ENCODE assay signal across 15 cellular contexts in the genomic region with DNA sequence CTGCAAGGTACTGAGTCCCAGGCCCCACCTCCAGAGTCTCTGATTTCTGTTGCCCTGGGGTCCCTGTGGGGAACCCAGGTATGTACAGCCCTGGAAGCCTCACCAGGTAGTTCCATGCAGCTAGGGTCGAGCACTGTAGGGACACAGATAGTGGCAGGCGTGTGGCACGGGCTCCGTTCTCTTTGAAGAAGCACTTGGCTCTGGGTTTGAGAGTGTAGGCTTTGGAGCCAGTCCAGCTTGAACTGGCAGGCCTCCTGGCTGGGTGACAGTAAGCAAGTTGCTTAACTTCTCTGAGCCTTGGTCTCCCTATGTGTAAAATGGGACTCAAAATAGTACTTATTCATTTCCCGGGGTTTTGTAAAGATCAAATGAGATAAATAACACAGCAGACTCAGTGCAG. TPM values are rescaled to one million over a fixed set of nuclear protein-coding genes. Genes with fewer than 3 reads are reported as not detected.
A peak's percentile ranks its signal among the peaks of the same experiment; 100 is the strongest.
DNase-seq lines count a peak whose midpoint lies in the region; ATAC-seq and TF ChIP-seq lines count a peak whose summit lies in the region.
"Had no signal": no experiment of that assay in that cellular context is flagged by ENCODE, and none has a peak within 500 bp of the region (broad histone marks: within the 10 kb centered on the region; RNA-seq: fewer than 3 reads in every experiment).

No MANE protein-coding gene starts in this region.

- TF ChIP-seq CTCF in dorsolateral prefrontal cortex (IDR thresholded peaks at IDR 0.05 in 54 of 56, conservative IDR thresholded peaks at IDR 0.05 in 2 of 56; ENCODE audit: low read depth in 1 of 56, partially characterized antibody in 56 of 56): no peak

- DNase-seq in DMS79 treated with DMSO at 0.1 percent for 48 hours (lab: John Stamatoyannopoulos, UW) (peak; percentile 14), DMS79 (lab: John Stamatoyannopoulos, UW) (no peak), left cardiac atrium (peak; percentile 10), cardiac septum (ENCODE audit: low spot score) (no peak), dorsolateral prefrontal cortex (no peak), RKO (ENCODE audit: low spot score) (no peak)
- DNase-seq: AML-193, Caco-2, IMR-90 had no signal

- ATAC-seq in left cardiac atrium (no peak), HG03159 (IDR thresholded peaks at IDR 0.05; ENCODE audit: unreplicated experiment) (no peak)
- ATAC-seq: HCT116 had no signal

- peak overlapping the region in 37 of 59 donors; percentile 2 to 54 (median 23) for H3K4me3 ChIP-seq in dorsolateral prefrontal cortex
- H3K4me3 ChIP-seq: BLaER1 had no signal

- H3K27me3 ChIP-seq in dorsolateral prefrontal cortex: peaks cover 0 to 24% (median 11%) of the 10 kb centered on the region in 45 donors

- peak overlapping the region in 39 of 59 donors; percentile 4 to 87 (median 51) for H3K27ac ChIP-seq in dorsolateral prefrontal cortex
- H3K27ac ChIP-seq: 22Rv1, BLaER1 had no signal

- intact Hi-C loops in left cardiac atrium (cut with DNase I): no loop called here
- intact Hi-C loops in cardiac septum (cut with DNase I): no loop called here
- intact Hi-C loops in dorsolateral prefrontal cortex (cut with DNase I): no loop called here

RNA-seq across cellular contexts. Expression of a gene that starts 5.6 kb away (rescaled TPM):
- total RNA-seq in left cardiac atrium (10 to 100 TPM; 13.9 to 25.5 TPM), cardiac septum (8.6 TPM), dorsolateral prefrontal cortex (1,000 to 10,000 TPM in 2 of 120 experiments, 100 to 1,000 TPM in 118; 171 to 1,128 (median 638) TPM)
- total RNA-seq: Caco-2; CD8-positive, alpha-beta memory T cell; HT-29 had no signal

Comparison
In these comparisons a context has a peak if more than half of its experiments do, and no peak if none do; other contexts are left out.
1. DNase-seq: peak in DMS79 treated with DMSO at 0.1 percent for 48 hours (single experiment) and left cardiac atrium (single experiment); none in DMS79 (single experiment), cardiac septum (single experiment), dorsolateral prefrontal cortex (0 of 10) and RKO (single experiment).
2. RNA of a gene that starts 5.6 kb away (total RNA-seq): 171 to 1,128 TPM in dorsolateral prefrontal cortex; 13.9 to 25.5 TPM in left cardiac atrium and 8.6 TPM in cardiac septum (single experiment); every median in the first group is over 4 times any median in the second.